ENCODE assay signal across 23 cellular contexts in the genomic region with DNA sequence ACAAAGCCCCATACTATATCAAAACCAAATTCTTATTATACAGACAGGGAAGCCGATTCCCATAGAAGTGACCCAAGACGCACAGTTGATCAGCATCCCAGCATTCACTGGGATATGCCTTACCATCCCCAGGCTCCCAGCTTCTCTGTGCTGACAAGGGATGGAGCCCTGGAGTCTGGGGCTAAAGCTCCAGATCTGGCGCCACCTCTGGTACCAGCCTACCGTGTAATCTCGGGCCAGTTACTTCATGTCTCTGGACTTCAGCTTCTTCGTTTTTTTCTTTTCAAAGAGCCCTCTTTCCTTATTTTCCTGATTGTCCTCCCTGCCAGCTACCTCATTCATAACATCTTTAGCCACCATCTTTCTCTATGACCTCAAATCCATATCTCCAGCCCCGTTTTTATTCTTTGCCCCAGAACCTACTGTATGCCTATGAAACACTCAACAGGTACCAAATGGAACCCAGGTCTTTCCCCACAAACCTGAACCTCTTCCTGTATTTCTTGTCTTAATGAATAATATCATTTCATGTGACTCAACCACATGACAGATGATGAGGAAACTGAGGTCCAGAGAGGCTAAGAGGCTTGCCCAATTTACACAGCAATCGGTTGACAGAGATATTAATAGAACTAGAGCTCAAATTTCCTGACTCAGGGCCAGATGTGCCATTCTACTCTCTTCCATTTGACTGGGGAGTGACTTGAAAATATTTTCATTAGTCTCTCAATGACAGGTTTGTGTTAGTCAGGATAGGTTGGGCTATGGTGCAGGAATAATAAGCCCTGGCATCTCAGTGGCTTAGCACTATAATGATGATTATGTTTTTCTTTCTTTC.
DNase-seq lines count a peak whose midpoint lies in the region; ATAC-seq and TF ChIP-seq lines count a peak whose summit lies in the region.
"Had no signal": no experiment of that assay in that cellular context is flagged by ENCODE, and none has a peak within 500 bp of the region (broad histone marks: within the 10 kb centered on the region; RNA-seq: fewer than 3 reads in every experiment).

No MANE protein-coding gene starts in this region.

- H3K9me3 ChIP-seq in psoas muscle, result no peaks in the 10 kb centered on the region
- H3K9me3 ChIP-seq: testis had no signal

- H3K4me1 ChIP-seq in GM23338 (ENCODE audit: insufficient read depth) (no peaks in the 10 kb centered on the region), psoas muscle (peaks cover 11% of the 10 kb centered on the region)

- peak; percentile 81 for ATAC-seq in GM23338
- ATAC-seq in psoas muscle, result peak; percentile 55 to 77 (median 73)
- ATAC-seq in HG03108 (IDR thresholded peaks at IDR 0.05; ENCODE audit: unreplicated experiment), result no peak
- no peak for ATAC-seq in HG02938 (IDR thresholded peaks at IDR 0.05; ENCODE audit: unreplicated experiment)
- ATAC-seq: left cardiac atrium, right cardiac atrium had no signal

- H3K36me3 ChIP-seq in GM23338 (ENCODE audit: insufficient read depth) (no peaks in the 10 kb centered on the region), psoas muscle (ENCODE audit: insufficient read depth in 1 of 2, low read depth in 1 of 2) (no peaks in the 10 kb centered on the region)

- TF ChIP-seq CTCF in GM23338 (conservative IDR thresholded peaks at IDR 0.05; ENCODE audit: low read depth in 2 of 2) (peak; percentile 30 to 61; a peak in 3 of 4 replicates), astrocyte of the spinal cord (IDR thresholded peaks at IDR 0.05; ENCODE audit: low read depth, low read length) (peak; percentile 10), psoas muscle (IDR thresholded peaks at IDR 0.05) (no peak)

- intact Hi-C loops in psoas muscle (cut with DNase I), result no loop called here

- no peak overlapping the region for H2AFZ ChIP-seq in GM23338
- H2AFZ ChIP-seq: GM23248, PC-9 had no signal

- no peak overlapping the region for H3K27ac Mint-ChIP-seq in GM23338
- H3K27ac Mint-ChIP-seq: CD4-positive, alpha-beta T cell had no signal

- H3K4me1 Mint-ChIP-seq in GM23338, result peaks cover 6% of the 10 kb centered on the region

- peaks cover 8% of the 10 kb centered on the region for H3K27me3 Mint-ChIP-seq in GM23338 (ENCODE audit: insufficient read depth, low read depth, poor library complexity)
- H3K27me3 Mint-ChIP-seq: CD4-positive, alpha-beta T cell had no signal

- peak; percentile 57 for DNase-seq in GM23338 (ENCODE audit: low spot score)
- peak; percentile 46 for DNase-seq in LHCN-M2 (ENCODE audit: low read depth)
- no peak for DNase-seq in astrocyte of the spinal cord (ENCODE audit: low read depth, low spot score)
- no peak for DNase-seq in psoas muscle
- DNase-seq in activated T-cell treated with anti-CD3 and anti-CD28 coated beads for 4 hours, result no peak
- DNase-seq: activated effector memory CD4-positive, alpha-beta T cell treated with Interleukin-2 at 50 U/mL for 16 hours; amygdala; CD4-positive, alpha-beta T cell; GM23248; left cardiac atrium; NCI-H1694 treated with DMSO at 0.1 percent for 48 hours; NCI-H510A treated with DMSO at 0.1 percent for 48 hours; PC-9; stimulated activated CD4-positive, alpha-beta T cell treated with anti-CD3 and anti-CD28 coated beads, Interleukin-2, amount 100 ng/mL, for 48 hours; SW 1271; testis had no signal

- WGBS in psoas muscle, 3 donors, result 66 to 79% (median 78%) methylated on average over 8 of the region's 8 CpGs

- no peak overlapping the region for H3K4me2 ChIP-seq in GM23338
- H3K4me2 ChIP-seq: PC-9 had no signal

- H3K4me3 ChIP-seq in GM23338 (no peak overlapping the region), astrocyte of the spinal cord (ENCODE audit: low read depth, low read length) (no peak overlapping the region), psoas muscle (no peak overlapping the region)
- H3K4me3 ChIP-seq: coronary artery, GM23248, PC-9, testis had no signal

- H3K27me3 ChIP-seq in GM23338 (ENCODE audit: insufficient read depth) (no peaks in the 10 kb centered on the region), psoas muscle (ENCODE audit: insufficient read depth in 3 of 3, low read length in 2 of 3) (no peaks in the 10 kb centered on the region)
- H3K27me3 ChIP-seq: testis had no signal

- no peaks in the 10 kb centered on the region for H3F3A ChIP-seq in GM23338 (replicated peaks; ENCODE audit: low read depth)

- no peak overlapping the region for H3K4me3 Mint-ChIP-seq in GM23338
- H3K4me3 Mint-ChIP-seq: CD4-positive, alpha-beta T cell had no signal

- no peaks in the 10 kb centered on the region for H3K79me2 ChIP-seq in GM23338 (replicated peaks; ENCODE audit: insufficient read depth)

- H3K9me2 ChIP-seq in GM23338 (ENCODE audit: insufficient read depth), result no peaks in the 10 kb centered on the region

- H4K20me1 ChIP-seq in GM23338 (replicated peaks; ENCODE audit: insufficient read depth), result no peaks in the 10 kb centered on the region

- no peaks in the 10 kb centered on the region for H3K36me3 Mint-ChIP-seq in GM23338 (ENCODE audit: low read depth)

- in situ Hi-C loops in astrocyte of the spinal cord (cut with HindIII; ENCODE audit: low sequenced_read_pairs), result no loop called here

- H3K9me3 Mint-ChIP-seq in GM23338, result no peaks in the 10 kb centered on the region
- H3K9me3 Mint-ChIP-seq: CD4-positive, alpha-beta T cell had no signal

- H3K27ac ChIP-seq in GM23338 (ENCODE audit: low read depth), result no peak overlapping the region
- H3K27ac ChIP-seq in psoas muscle, result no peak overlapping the region
- H3K27ac ChIP-seq: coronary artery, epithelial cell of prostate, GM23248, HL-60, PC-9, testis, VCaP had no signal

TF ChIP-seq in GM23338, 12 proteins besides CTCF, POLR2A, EP300 and RAD21:
- no peak for TF ChIP-seq JUNB (IDR thresholded peaks at IDR 0.05; ENCODE audit: unreplicated experiment)
- TF ChIP-seq ZNF114 (CRISPR knock-in tag; IDR thresholded peaks at IDR 0.05), result no peak
- TF ChIP-seq STAT1 (IDR thresholded peaks at IDR 0.05; ENCODE audit: unreplicated experiment), result no peak
TF ChIP-seq in GM23338: peak in this region for 0.

Comparison
In these comparisons a context has a peak if more than half of its experiments do, and no peak if none do; other contexts are left out.
1. ATAC-seq: peak in GM23338 (single experiment) and psoas muscle (4 of 4); none in HG03108 (single experiment) and HG02938 (single experiment).
2. DNase-seq: peak in GM23338 (single experiment) and LHCN-M2 (single experiment); none in astrocyte of the spinal cord (single experiment), psoas muscle (0 of 2) and activated T-cell treated with anti-CD3 and anti-CD28 coated beads for 4 hours (single experiment).